Comparison of ENCODE assay signal across 8 cellular contexts in genomic region chr22:19430890-19431541, GRCh38. TPM values are rescaled to one million over a fixed set of nuclear protein-coding genes. Genes with fewer than 3 reads are reported as not detected.
DNase-seq lines count a peak whose midpoint lies in the region; ATAC-seq and TF ChIP-seq lines count a peak whose summit lies in the region.

No MANE protein-coding gene starts in this region.

- peak overlapping the region; percentile 88 to 92 for H3K4me3 Mint-ChIP-seq in H9

- ATAC-seq in right lobe of liver (peak; percentile 32 to 62 (median 50)), HG02571 (IDR thresholded peaks at IDR 0.05; ENCODE audit: unreplicated experiment) (no peak)

- intact Hi-C loops in right lobe of liver (cut with DNase I): no loop called here

- no peaks in the 10 kb centered on the region for H4K20me1 ChIP-seq in H9 (ENCODE audit: control insufficient read depth, insufficient read depth, insufficient read length)

- H3K4me1 ChIP-seq in H9 (ENCODE audit: insufficient read depth, low read length) (peaks cover 4% of the 10 kb centered on the region; the same call in 1 of the 2 replicates), right lobe of liver (peaks cover 0 to 37% (median 6%) of the 10 kb centered on the region in 4 donors)

- H3K36me3 ChIP-seq in right lobe of liver: peaks cover 0 to 19% (median 8%) of the 10 kb centered on the region in 4 donors

- no peak overlapping the region for H4K5ac ChIP-seq in H9 (ENCODE audit: insufficient read length, low read depth, low read length)

- H3K9ac ChIP-seq in H9 (ENCODE audit: extremely low read depth, insufficient read length, low read length): peak overlapping the region; percentile 45

- no CpG with 5 or more reads among the region's 53 CpGs for whole genome bisulfite sequencing in H9 (ENCODE audit: extremely low coverage, insufficient read length, low lambda C conversion rate)
- WGBS in right lobe of liver (ENCODE audit: insufficient coverage, low coverage, low lambda C conversion rate, missing lambda C conversion rate): 0% methylated on average over 2 of the region's 53 CpGs

- H2BK15ac ChIP-seq in H9 (ENCODE audit: low read depth, low read length): no peak overlapping the region

- H2BK20ac ChIP-seq in H9 (ENCODE audit: low read depth, low read length, poor library complexity, severe bottlenecking): no peak overlapping the region

- no peak overlapping the region for H2BK120ac ChIP-seq in H9 (ENCODE audit: low read depth, low read length, poor library complexity, severe bottlenecking)

- H3K4me1 Mint-ChIP-seq in H9: peaks cover 20 to 24% of the 10 kb centered on the region in 2 experiments

- H3K9me3 ChIP-seq in H9 (ENCODE audit: control insufficient read depth, low read depth, low read length): no peaks in the 10 kb centered on the region
- H3K9me3 ChIP-seq in right lobe of liver: no peaks in the 10 kb centered on the region

- H3K4me3 ChIP-seq in choroid plexus epithelial cell (ENCODE audit: low read depth, low read length): peak overlapping the region; percentile 83
- peak overlapping the region; percentile 77 to 93 (median 89) for H3K4me3 ChIP-seq in right lobe of liver

- H2AK5ac ChIP-seq in H9 (ENCODE audit: insufficient read length, low read length): no peak overlapping the region

- no peak overlapping the region for H2BK12ac ChIP-seq in H9 (ENCODE audit: insufficient read length, low read depth, low read length)

- H4K91ac ChIP-seq in H9 (ENCODE audit: insufficient read length, low read depth, low read length): no peak overlapping the region

- peaks cover 2 to 19% (median 13%) of the 10 kb centered on the region in 3 experiments; a peak in 6 of 7 replicates for H3K36me3 Mint-ChIP-seq in H9 (ENCODE audit: insufficient read depth in 1 of 3, low read depth in 3 of 3)

- H3K27ac Mint-ChIP-seq in H9: peak overlapping the region in 2 of 3 experiments; percentile 88 to 93; a peak in 3 of 7 replicates

- H3K23ac ChIP-seq in H9 (ENCODE audit: insufficient read length, low read depth, low read length): no peak overlapping the region

- peaks cover 7% of the 10 kb centered on the region for H3K23me2 ChIP-seq in H9 (ENCODE audit: insufficient read length, low read depth, low read length, poor library complexity, severe bottlenecking)

- peak overlapping the region; percentile 32 for H3K14ac ChIP-seq in H9 (ENCODE audit: insufficient read depth, low read length)

- no peak overlapping the region for H3K56ac ChIP-seq in H9 (ENCODE audit: insufficient read length, low read depth, low read length)

- no peak overlapping the region for H3T11ph ChIP-seq in H9 (ENCODE audit: low read length)

- H4K8ac ChIP-seq in H9 (replicated peaks; ENCODE audit: insufficient read length, low read depth, low read length): no peak overlapping the region

- peak overlapping the region; percentile 60 for H3K4me2 ChIP-seq in H9 (ENCODE audit: insufficient read depth, insufficient read length, low read length)

- no peaks in the 10 kb centered on the region for H3K27me3 ChIP-seq in H9 (ENCODE audit: insufficient read depth, low read length)
- no peaks in the 10 kb centered on the region for H3K27me3 ChIP-seq in right lobe of liver

- no peak overlapping the region for H3K4ac ChIP-seq in H9 (ENCODE audit: low read depth, low read length)

- peaks cover 11% of the 10 kb centered on the region for H3K79me1 ChIP-seq in H9 (ENCODE audit: insufficient read depth, low read depth, low read length, poor library complexity, severe bottlenecking)

- TF ChIP-seq POLR2A in right lobe of liver (IDR thresholded peaks at IDR 0.05): no peak

- TF ChIP-seq CTCF in H9 (conservative IDR thresholded peaks at IDR 0.05) (peak; percentile 55), choroid plexus epithelial cell (conservative IDR thresholded peaks at IDR 0.05; ENCODE audit: low read depth, low read length) (peak; percentile 41), right lobe of liver (IDR thresholded peaks at IDR 0.05) (no peak)

- no peak overlapping the region for H2AFZ ChIP-seq in H9 (ENCODE audit: low read length)

- H2BK5ac ChIP-seq in H9 (ENCODE audit: insufficient read length, low read length): no peak overlapping the region

- H3K9me3 Mint-ChIP-seq in H9: no peaks in the 10 kb centered on the region

- no peak overlapping the region for H3K27ac ChIP-seq in H9 (ENCODE audit: insufficient read length, low read depth, low read length)
- H3K27ac ChIP-seq in right lobe of liver: peak overlapping the region; percentile 83 to 99 (median 91)
- peak overlapping the region; percentile 6 for H3K27ac ChIP-seq in temporal lobe (ENCODE audit: low read depth, low read length)

- H3K27me3 Mint-ChIP-seq in H9 (ENCODE audit: low read depth): no peaks in the 10 kb centered on the region

- peak; percentile 55 for DNase-seq in D341Med (ENCODE audit: low spot score)
- peak; percentile 51 for DNase-seq in H9
- DNase-seq in RPMI8226: peak; percentile 2
- peak; percentile 41 for DNase-seq in choroid plexus epithelial cell (ENCODE audit: low read depth)
- DNase-seq in right lobe of liver: peak; percentile 77 to 90 (median 89)
- no peak for DNase-seq in NCI-H510A treated with DMSO at 0.1 percent for 48 hours (lab: John Stamatoyannopoulos, UW)

- peaks cover 37% of the 10 kb centered on the region; the same call in 1 of the 2 replicates for H3K79me2 ChIP-seq in H9 (ENCODE audit: insufficient read depth, low read length)

- H3K18ac ChIP-seq in H9 (ENCODE audit: insufficient read length, low read depth, low read length): peak overlapping the region; percentile 47

RNA-seq across cellular contexts. Expression of gene HIRA, which starts 0.5 kb away (rescaled TPM):
- total RNA-seq in H9 (2021): 51.9 and 53.0 TPM in 2 replicates
- total RNA-seq in right lobe of liver: 10 to 100 TPM; 14.6 to 25.0 (median 17.8) TPM
- total RNA-seq in temporal lobe: 21.4 TPM

RNA-seq across cellular contexts. Expression of gene MRPL40, which starts 1.3 kb away (rescaled TPM):
- total RNA-seq in H9 (2021) (15.2 and 18.0 TPM in 2 replicates), right lobe of liver (10 to 100 TPM; 23.6 to 38.8 (median 27.8) TPM), temporal lobe (8.4 TPM)

RNA-seq across cellular contexts. Expression of gene C22orf39, which starts 16.5 kb away (rescaled TPM):
- total RNA-seq in H9 (2021) (17.4 and 19.3 TPM in 2 replicates), right lobe of liver (10 to 100 TPM in 5 of 6 experiments, 1 to 10 TPM in 1; 9.8 to 15.7 (median 12.5) TPM), temporal lobe (30.2 TPM)

RNA-seq across cellular contexts. Expression of gene UFD1, which starts 48.0 kb away (rescaled TPM):
- 74.4 and 76.0 TPM in 2 replicates for total RNA-seq in H9 (2021)
- 10 to 100 TPM; 26.8 to 43.7 (median 32.1) TPM for total RNA-seq in right lobe of liver
- 18.4 TPM for total RNA-seq in temporal lobe

RNA-seq across cellular contexts. Expression of gene CDC45, which starts 48.7 kb away (rescaled TPM):
- total RNA-seq in H9 (2021) (32.7 and 35.7 TPM in 2 replicates), right lobe of liver (1 to 10 TPM in 2 of 6 experiments, under 1 TPM in 3, not detected in 1; 0.39 to 4.2 (median 0.56) TPM), temporal lobe (0.49 TPM)

Comparison
In these comparisons a context has a peak if more than half of its experiments do, and no peak if none do; other contexts are left out.
1. CTCF ChIP-seq: peak in H9 (single experiment) and choroid plexus epithelial cell (single experiment); none in right lobe of liver (0 of 4).